Comparison of ENCODE assay signal across 8 cellular contexts in genomic region chr1:43389326-43390313, GRCh38. TPM values are rescaled to one million over a fixed set of nuclear protein-coding genes. Genes with fewer than 3 reads are reported as not detected.
DNase-seq lines count a peak whose midpoint lies in the region; ATAC-seq and TF ChIP-seq lines count a peak whose summit lies in the region.

MED8 (minus strand) TSS chr1:43389800; CDS start chr1:43389764, 36 bp downstream.
SZT2 (plus strand) TSS chr1:43389899; CDS start chr1:43389969, 70 bp downstream.

- CTCF ChIA-PET in BJ (lab: Yijun Ruan, JAX), result interaction anchor here (0.6 to 1.6 kb wide), 4 partner anchors 14 to 42 kb away, joined by 3 to 5 read pairs (median 4); no protein-coding TSS in a partner anchor
- CTCF ChIA-PET in activated CD4-positive, alpha-beta T cell treated with anti-CD3 and anti-CD28 coated beads, Interleukin-2, amount 10 ng/mL, durations not matched to agents 7 days and 5 days (lab: Charles Lee), result interaction anchor here (1.0 to 1.7 kb wide), 5 partner anchors 13 to 36 kb away, joined by 3 to 5 read pairs (median 4); no protein-coding TSS in a partner anchor

- H3K27ac ChIP-seq in coronary artery, result peak within 1 kb of the TSS; percentile 83 to 93

- H3K9me3 Mint-ChIP-seq in activated CD4-positive, alpha-beta T cell treated with anti-CD3 and anti-CD28 coated beads, Interleukin-2, amount 10 ng/mL, durations not matched to agents 7 days and 5 days, result no peaks in the 10 kb centered on the region

- no peaks in the 10 kb centered on the region for H3K27me3 ChIP-seq in BJ (ENCODE audit: control insufficient read depth, insufficient read depth, low read length)

- peak within 1 kb of the TSS; percentile 97 for H3K27ac Mint-ChIP-seq in activated CD4-positive, alpha-beta T cell treated with anti-CD3 and anti-CD28 coated beads, Interleukin-2, amount 10 ng/mL, durations not matched to agents 7 days and 5 days

- H3K4me3 ChIP-seq in BJ (ENCODE audit: low read depth, low read length) (peak within 1 kb of the TSS; percentile 98), coronary artery (peak within 1 kb of the TSS; percentile 91)

- peaks cover 22% of the 10 kb centered on the region for H3K36me3 Mint-ChIP-seq in activated CD4-positive, alpha-beta T cell treated with anti-CD3 and anti-CD28 coated beads, Interleukin-2, amount 10 ng/mL, durations not matched to agents 7 days and 5 days (ENCODE audit: low read depth)

- intact Hi-C loops in left colon (cut with DNase I, micrococcal nuclease), result no loop called here

- POLR2A ChIA-PET in BJ (lab: Charles Lee), result interaction anchor here (0.5 kb wide), 1 partner anchor 31 kb away, joined by 6 read pairs; the partner anchor contains the start of gene CDC20
- POLR2A ChIA-PET in activated CD4-positive, alpha-beta T cell treated with anti-CD3 and anti-CD28 coated beads, Interleukin-2, amount 10 ng/mL, durations not matched to agents 7 days and 5 days (lab: Charles Lee), result interaction anchor here (0.6 kb wide), 1 partner anchor 163 kb away, joined by 3 read pairs; no protein-coding TSS in a partner anchor

- H3K4me3 Mint-ChIP-seq in activated CD4-positive, alpha-beta T cell treated with anti-CD3 and anti-CD28 coated beads, Interleukin-2, amount 10 ng/mL, durations not matched to agents 7 days and 5 days, result peak within 1 kb of the TSS; percentile 98

- no peak for TF ChIP-seq CTCF in BJ (IDR thresholded peaks at IDR 0.05; ENCODE audit: insufficient read depth, low read depth, low read length)
- TF ChIP-seq CTCF in coronary artery (IDR thresholded peaks at IDR 0.05), result no peak

- peaks cover 21% of the 10 kb centered on the region for H3K36me3 ChIP-seq in BJ (ENCODE audit: control insufficient read depth, insufficient read depth, low read length)

- DNase-seq in BJ (ENCODE audit: low read depth), result peak; percentile 56
- peak; percentile 90 for DNase-seq in NCI-H69 (lab: John Stamatoyannopoulos, UW)
- DNase-seq in activated CD4-positive, alpha-beta T cell treated with anti-CD3 and anti-CD28 coated beads, Interleukin-2, amount 10 ng/mL, durations not matched to agents 7 days and 5 days, result peak; percentile 94
- peak; percentile 96 for DNase-seq in coronary artery (ENCODE audit: low spot score)
- peak; percentile 96 to 97 for DNase-seq in left colon
- DNase-seq in stimulated activated CD4-positive, alpha-beta T cell treated with anti-CD3 and anti-CD28 coated beads, Interleukin-1b, Interleukin-23, amount 100 ng/mL, for 4 hours (ENCODE audit: low read depth in 2 of 2), result peak; percentile 83 to 88

- H3K4me1 Mint-ChIP-seq in activated CD4-positive, alpha-beta T cell treated with anti-CD3 and anti-CD28 coated beads, Interleukin-2, amount 10 ng/mL, durations not matched to agents 7 days and 5 days, result peaks cover 42% of the 10 kb centered on the region

- H3K27me3 Mint-ChIP-seq in activated CD4-positive, alpha-beta T cell treated with anti-CD3 and anti-CD28 coated beads, Interleukin-2, amount 10 ng/mL, durations not matched to agents 7 days and 5 days, result no peaks in the 10 kb centered on the region

- ATAC-seq in GM19328 (IDR thresholded peaks at IDR 0.05; ENCODE audit: unreplicated experiment) (peak; percentile 88), HG03520 (IDR thresholded peaks at IDR 0.05; ENCODE audit: unreplicated experiment) (peak; percentile 80), left colon (peak; percentile 98)

RNA-seq across cellular contexts. Expression of gene MED8, which starts in this region (rescaled TPM):
- polyA plus RNA-seq in BJ (2011; rRNA removed), result 50.8 and 52.0 TPM in 2 replicates
- 22.4 and 23.6 TPM in 2 replicates for polyA minus RNA-seq in BJ (2011; rRNA and poly(A)+ RNA removed)
- total RNA-seq in activated CD4-positive, alpha-beta T cell treated with anti-CD3 and anti-CD28 coated beads, Interleukin-2, amount 10 ng/mL, durations not matched to agents 7 days and 5 days, result 10 to 100 TPM; 30.2 to 33.3 TPM
- total RNA-seq in left colon, result 10 to 100 TPM; 39.1 to 39.5 TPM

RNA-seq across cellular contexts. Expression of gene SZT2, which starts in this region (rescaled TPM):
- 8.6 and 12.1 TPM in 2 replicates for polyA plus RNA-seq in BJ (2011; rRNA removed)
- 29.9 and 30.9 TPM in 2 replicates for polyA minus RNA-seq in BJ (2011; rRNA and poly(A)+ RNA removed)
- 10 to 100 TPM; 66.6 to 74.3 TPM for total RNA-seq in activated CD4-positive, alpha-beta T cell treated with anti-CD3 and anti-CD28 coated beads, Interleukin-2, amount 10 ng/mL, durations not matched to agents 7 days and 5 days
- total RNA-seq in left colon, result 10 to 100 TPM; 49.5 to 73.2 TPM

Comparison
In these comparisons a context has a peak if more than half of its experiments do, and no peak if none do; other contexts are left out.
1. Peak in every context shown above with its lines: DNase-seq, ATAC-seq, H3K4me3 ChIP-seq and H3K27ac ChIP-seq.